35 cellular contexts compared by ENCODE assay signal in genomic region chr17:18772471-18772870, GRCh38. TPM values are rescaled to one million over a fixed set of nuclear protein-coding genes. Genes with fewer than 3 reads are reported as not detected.
"Had no signal": no experiment of that assay in that cellular context is flagged by ENCODE, and none has a peak within 500 bp of the region (broad histone marks: within the 10 kb centered on the region; RNA-seq: fewer than 3 reads in every experiment).

No MANE protein-coding gene starts in this region.

- ATAC-seq: activated CD8-positive, alpha-beta memory T cell treated with anti-CD3 and anti-CD28 coated beads, Interleukin-2, amount 10 ng/mL, durations not matched to agents 7 days and 5 days; body of pancreas; Right ventricle myocardium inferior had no signal

- H3K4me1 Mint-ChIP-seq: activated B cell treated with CpG ODN at 0.5 μM for 24 hours; activated CD8-positive, alpha-beta memory T cell treated with anti-CD3 and anti-CD28 coated beads, Interleukin-2, amount 10 ng/mL, durations not matched to agents 7 days and 5 days; activated naive CD4-positive, alpha-beta T cell treated with anti-CD3 and anti-CD28 coated beads, Interleukin-2, amount 50 U/mL, for 24 hours; activated naive CD8-positive, alpha-beta T cell treated with anti-CD3 and anti-CD28 coated beads, Interleukin-2, amount 10 ng/mL, durations not matched to agents 7 days and 5 days had no signal

- H3K27me3 ChIP-seq: body of pancreas, breast epithelium, MG63 had no signal

- H3K4me3 ChIP-seq: body of pancreas, breast epithelium, MG63, PC-9 had no signal

- H3K4me1 ChIP-seq: body of pancreas, breast epithelium had no signal

- H3K27me3 Mint-ChIP-seq: activated CD4-positive, alpha-beta memory T cell treated with anti-CD3 and anti-CD28 coated beads for 36 hours; activated CD8-positive, alpha-beta memory T cell treated with anti-CD3 and anti-CD28 coated beads, Interleukin-2, amount 10 ng/mL, durations not matched to agents 7 days and 5 days; activated naive CD4-positive, alpha-beta T cell treated with anti-CD3 and anti-CD28 coated beads, Interleukin-2, amount 50 U/mL, for 24 hours had no signal

- FAIRE-seq: astrocyte, RCC 7860 had no signal

- H3K4me2 ChIP-seq: PC-9 had no signal

- H3K9me3 ChIP-seq: body of pancreas, breast epithelium, MG63 had no signal

- H3K36me3 ChIP-seq: breast epithelium, MG63 had no signal

- H3K9me3 Mint-ChIP-seq: activated B cell treated with CpG ODN at 0.5 μM for 24 hours; activated CD4-positive, alpha-beta memory T cell treated with anti-CD3 and anti-CD28 coated beads for 36 hours; activated naive CD4-positive, alpha-beta T cell treated with anti-CD3 and anti-CD28 coated beads, Interleukin-2, amount 50 U/mL, for 24 hours; activated naive CD8-positive, alpha-beta T cell treated with anti-CD3 and anti-CD28 coated beads, Interleukin-2, amount 10 ng/mL, durations not matched to agents 7 days and 5 days had no signal

- H2AFZ ChIP-seq: PC-9 had no signal

- H3K27ac Mint-ChIP-seq: activated B cell treated with CpG ODN at 0.5 μM for 24 hours; activated CD4-positive, alpha-beta memory T cell treated with anti-CD3 and anti-CD28 coated beads for 36 hours; activated CD8-positive, alpha-beta memory T cell treated with anti-CD3 and anti-CD28 coated beads, Interleukin-2, amount 10 ng/mL, durations not matched to agents 7 days and 5 days; activated naive CD4-positive, alpha-beta T cell treated with anti-CD3 and anti-CD28 coated beads, Interleukin-2, amount 50 U/mL, for 24 hours; activated naive CD8-positive, alpha-beta T cell treated with anti-CD3 and anti-CD28 coated beads, Interleukin-2, amount 10 ng/mL, durations not matched to agents 7 days and 5 days had no signal

- H3K36me3 Mint-ChIP-seq: activated CD4-positive, alpha-beta memory T cell treated with anti-CD3 and anti-CD28 coated beads for 36 hours; activated CD8-positive, alpha-beta memory T cell treated with anti-CD3 and anti-CD28 coated beads, Interleukin-2, amount 10 ng/mL, durations not matched to agents 7 days and 5 days; activated naive CD4-positive, alpha-beta T cell treated with anti-CD3 and anti-CD28 coated beads, Interleukin-2, amount 50 U/mL, for 24 hours; activated naive CD8-positive, alpha-beta T cell treated with anti-CD3 and anti-CD28 coated beads, Interleukin-2, amount 10 ng/mL, durations not matched to agents 7 days and 5 days had no signal

- DNase-seq: activated B cell treated with CpG ODN at 0.5 μM for 24 hours; activated CD4-positive, alpha-beta memory T cell treated with anti-CD3 and anti-CD28 coated beads for 36 hours; activated CD4-positive, alpha-beta T cell treated with anti-CD3 and anti-CD28 coated beads for 4 hours; activated CD4-positive, alpha-beta T cell treated with anti-CD3 and anti-CD28 coated beads, Interleukin-2, amount 50 U/mL, for 1 hour; activated CD4-positive, CD25-positive, alpha-beta regulatory T cell treated with anti-CD3 and anti-CD28 coated beads, Interleukin-2, amount 50 U/mL, for 72 hours; activated CD8-positive, alpha-beta memory T cell treated with anti-CD3 and anti-CD28 coated beads, Interleukin-2, amount 10 ng/mL, durations not matched to agents 7 days and 5 days; activated CD8-positive, alpha-beta memory T cell treated with anti-CD3 and anti-CD28 coated beads, Interleukin-2, amount 50 U/mL, for 48 hours; activated effector memory CD4-positive, alpha-beta T cell treated with Interleukin-2 at 50 U/mL for 16 hours; activated naive CD8-positive, alpha-beta T cell treated with anti-CD3 and anti-CD28 coated beads, Interleukin-2, amount 10 ng/mL, durations not matched to agents 7 days and 5 days; activated T-cell treated with anti-CD3 and anti-CD28 coated beads, Interleukin-2, amount 50 U/mL, for 48 hours; amygdala; body of pancreas; Karpas-422; MG63; MV-4-11; NCI-H1092; NCI-H1436 treated with DMSO at 0.1 percent for 48 hours; NCI-H1694 treated with DMSO at 0.1 percent for 48 hours; NCI-H2029; NCI-H510A; NCI-H526; NCI-H748 treated with DMSO at 0.1 percent for 48 hours; PC-9; SW 1271; T-helper 1 cell; T-helper 2 cell; T-helper 9 cell had no signal

- H3K27ac ChIP-seq: body of pancreas, PC-9, RWPE1, VCaP had no signal

- H3K4me3 Mint-ChIP-seq: activated B cell treated with CpG ODN at 0.5 μM for 24 hours; activated CD4-positive, alpha-beta memory T cell treated with anti-CD3 and anti-CD28 coated beads for 36 hours; activated CD8-positive, alpha-beta memory T cell treated with anti-CD3 and anti-CD28 coated beads, Interleukin-2, amount 10 ng/mL, durations not matched to agents 7 days and 5 days; activated naive CD4-positive, alpha-beta T cell treated with anti-CD3 and anti-CD28 coated beads, Interleukin-2, amount 50 U/mL, for 24 hours; activated naive CD8-positive, alpha-beta T cell treated with anti-CD3 and anti-CD28 coated beads, Interleukin-2, amount 10 ng/mL, durations not matched to agents 7 days and 5 days had no signal

RNA-seq across cellular contexts. Expression of gene FBXW10, which starts 28.6 kb away (rescaled TPM):
- total RNA-seq: activated CD4-positive, alpha-beta memory T cell treated with anti-CD3 and anti-CD28 coated beads for 36 hours; activated CD8-positive, alpha-beta memory T cell treated with anti-CD3 and anti-CD28 coated beads, Interleukin-2, amount 10 ng/mL, durations not matched to agents 7 days and 5 days; activated naive CD8-positive, alpha-beta T cell treated with anti-CD3 and anti-CD28 coated beads, Interleukin-2, amount 10 ng/mL, durations not matched to agents 7 days and 5 days; astrocyte; body of pancreas; OCI-LY7; Right ventricle myocardium inferior had no signal
